ENCODE assay signal across 11 cellular contexts in genomic region chr4:8351931-8352367, GRCh38.
DNase-seq lines count a peak whose midpoint lies in the region; ATAC-seq and TF ChIP-seq lines count a peak whose summit lies in the region.
"Had no signal": no experiment of that assay in that cellular context is flagged by ENCODE, and none has a peak within 500 bp of the region (broad histone marks: within the 10 kb centered on the region; RNA-seq: fewer than 3 reads in every experiment).

No MANE protein-coding gene starts in this region.

- no peak overlapping the region for H2BK5ac ChIP-seq in IMR-90 (ENCODE audit: low read depth, low read length, poor library complexity, severe bottlenecking)

- H4K91ac ChIP-seq in IMR-90 (ENCODE audit: insufficient read depth, low read depth, low read length) = no peak overlapping the region

- intact Hi-C loops in IMR-90 (cut with micrococcal nuclease) = loop anchor here (5.0 kb wide), 1 partner anchor 75 kb away; no protein-coding TSS in a partner anchor
- intact Hi-C loops in left lung (cut with DNase I) = no loop called here
- intact Hi-C loops in stomach (cut with DNase I; ENCODE audit: low total_unique reads) = no loop called here

- peaks cover 10% of the 10 kb centered on the region; the same call in 1 of the 2 replicates for H3K9me1 ChIP-seq in IMR-90 (ENCODE audit: insufficient read depth, low read length)

- no peak for TF ChIP-seq EP300 in stomach (IDR thresholded peaks at IDR 0.05)

- H2AK5ac ChIP-seq in IMR-90 (ENCODE audit: low read depth, low read length) = no peak overlapping the region

- ATAC-seq in IMR-90 (ENCODE audit: low read depth) (peak; percentile 74), left lung (peak; percentile 74), GM19324 (IDR thresholded peaks at IDR 0.05; ENCODE audit: low FRiP score, unreplicated experiment) (no peak)
- ATAC-seq: T-helper 17 cell had no signal

- H3K4me1 ChIP-seq in IMR-90 (ENCODE audit: control insufficient read depth, insufficient read depth, low read length) (peaks cover 16% of the 10 kb centered on the region), left lung (peaks cover 9 to 19% of the 10 kb centered on the region in 2 donors), stomach (peaks cover 0 to 39% (median 26%) of the 10 kb centered on the region in 4 donors)
- H3K4me1 ChIP-seq: adrenal gland had no signal

- H3K9me3 ChIP-seq in IMR-90 (ENCODE audit: control insufficient read depth, insufficient read depth, low read length) (no peaks in the 10 kb centered on the region), left lung (peaks cover 0 to 2% of the 10 kb centered on the region in 2 donors), stomach (no peaks in the 10 kb centered on the region)
- H3K9me3 ChIP-seq: adrenal gland had no signal

- H3K23ac ChIP-seq in IMR-90 (ENCODE audit: low read depth, low read length) = no peak overlapping the region

- CTCF ChIA-PET in IMR-90 (lab: Yijun Ruan, JAX) = no interaction called here

- H2AFZ ChIP-seq in IMR-90 (replicated peaks; ENCODE audit: low read length, poor library complexity) = no peak overlapping the region

- no peaks in the 10 kb centered on the region for H3K79me1 ChIP-seq in IMR-90 (ENCODE audit: low read depth in 1 of 2, low read length in 2 of 2)

- POLR2A ChIA-PET in IMR-90 (lab: Charles Lee; ENCODE audit: unreplicated experiment) = no interaction called here

- H3K4ac ChIP-seq in IMR-90 (ENCODE audit: low read depth, low read length) = no peak overlapping the region

- H3K9ac ChIP-seq in IMR-90 (ENCODE audit: low read depth, low read length) = no peak overlapping the region

- no peak overlapping the region for H4K8ac ChIP-seq in IMR-90 (ENCODE audit: low read depth in 2 of 2, low read length in 2 of 2)

- H3K27me3 ChIP-seq in IMR-90 (ENCODE audit: control insufficient read depth, insufficient read depth, low read length) = peaks cover 19% of the 10 kb centered on the region
- peaks cover 0 to 1% of the 10 kb centered on the region in 2 donors for H3K27me3 ChIP-seq in left lung
- no peaks in the 10 kb centered on the region for H3K27me3 ChIP-seq in stomach
- H3K27me3 ChIP-seq: adrenal gland had no signal

- dilution Hi-C loops in IMR-90 (cut with HindIII; ENCODE audit: low sequenced_read_pairs, unreplicated experiment) = no loop called here

- no peak overlapping the region for H3K4me3 ChIP-seq in IMR-90 (ENCODE audit: insufficient read depth, low read depth, low read length)
- H3K4me3 ChIP-seq in cardiac fibroblast (replicated peaks in 1 of 2; ENCODE audit: low read depth in 2 of 2, low read length in 2 of 2) = no peak overlapping the region
- no peak overlapping the region for H3K4me3 ChIP-seq in left lung
- H3K4me3 ChIP-seq in stomach = no peak overlapping the region
- H3K4me3 ChIP-seq: adrenal gland had no signal

- no peaks in the 10 kb centered on the region for H3K36me3 ChIP-seq in IMR-90 (ENCODE audit: control insufficient read depth, insufficient read depth, low read length)
- H3K36me3 ChIP-seq in left lung = no peaks in the 10 kb centered on the region
- H3K36me3 ChIP-seq in stomach = no peaks in the 10 kb centered on the region
- H3K36me3 ChIP-seq: adrenal gland had no signal

- DNase-seq in IMR-90 (peak; percentile 39), cardiac fibroblast (ENCODE audit: low read depth in 2 of 2) (peak; percentile 16 to 70), left lung (peak; percentile 40 to 42), stomach (peak; percentile 32), EL (no peak), activated gamma-delta T cell (lab: John Stamatoyannopoulos, UW) (no peak), OCI-M2 (lab: John Stamatoyannopoulos, UW; ENCODE audit: unreplicated experiment) (no peak)
- DNase-seq: NCI-H1436 treated with DMSO at 0.1 percent for 48 hours, T-helper 17 cell had no signal

- H3K18ac ChIP-seq in IMR-90 (ENCODE audit: low read depth, low read length) = no peak overlapping the region; the same call in 1 of the 2 replicates

- no peak overlapping the region for H2BK20ac ChIP-seq in IMR-90 (ENCODE audit: low read depth, low read length)

- TF ChIP-seq POLR2A in IMR-90 (IDR thresholded peaks at IDR 0.05; ENCODE audit: low read depth, low read length) (no peak), stomach (IDR thresholded peaks at IDR 0.05) (no peak)

- H2AK9ac ChIP-seq in IMR-90 (replicated peaks; ENCODE audit: low read depth, low read length, poor library complexity) = no peak overlapping the region

- H4K20me1 ChIP-seq in IMR-90 (ENCODE audit: insufficient read depth, low read length) = no peaks in the 10 kb centered on the region

- no peak overlapping the region; the same call in 1 of the 2 replicates for H3K4me2 ChIP-seq in IMR-90 (ENCODE audit: low read depth, low read length)

- BruUV-seq in IMR-90 (replicated peaks; lab: Mats Ljungman, UMichigan) = no TSS peak

- TF ChIP-seq RAD21 in IMR-90 (IDR thresholded peaks at IDR 0.05; ENCODE audit: low read length) = no peak

- H3K56ac ChIP-seq in IMR-90 (ENCODE audit: extremely low read depth, insufficient read depth, low read length) = no peak overlapping the region

- no peak overlapping the region for H3K14ac ChIP-seq in IMR-90 (replicated peaks; ENCODE audit: low read depth, low read length)

- H2BK15ac ChIP-seq in IMR-90 (ENCODE audit: low read depth, low read length) = no peak overlapping the region

- in situ Hi-C loops in IMR-90 (cut with MboI; ENCODE audit: low sequenced_read_pairs) = no loop called here

- H4K5ac ChIP-seq in IMR-90 (ENCODE audit: low read depth, low read length) = no peak overlapping the region; the same call in 1 of the 2 replicates

- H3K27ac ChIP-seq in IMR-90 (ENCODE audit: insufficient read depth, low read length) (peak overlapping the region; percentile 42; the same call in 1 of the 2 replicates), left lung (peak overlapping the region in 1 of 2 donors; percentile 34), stomach (peak overlapping the region in 2 of 5 donors; percentile 15 to 38)
- H3K27ac ChIP-seq: adrenal gland had no signal

- WGBS in IMR-90 (ENCODE audit: extremely low coverage in 2 of 2, insufficient read length in 1 of 2), 2 experiments = no CpG with 5 or more reads among the region's 8 CpGs
- WGBS in stomach, 5 donors = 20 to 39% (median 24%) methylated on average over 8 of the region's 8 CpGs

- TF ChIP-seq CTCF in IMR-90 (conservative IDR thresholded peaks at IDR 0.05; ENCODE audit: low read depth, low read length) (no peak), cardiac fibroblast (IDR thresholded peaks at IDR 0.05; ENCODE audit: low read depth, low read length) (no peak), left lung (IDR thresholded peaks at IDR 0.05) (no peak), stomach (IDR thresholded peaks at IDR 0.05) (no peak)

- no peak overlapping the region for H2BK120ac ChIP-seq in IMR-90 (ENCODE audit: low read depth, low read length)

TF ChIP-seq in IMR-90, 13 proteins besides CTCF, POLR2A, EP300 and RAD21:
- TF ChIP-seq NFE2L2 (IDR thresholded peaks at IDR 0.05; ENCODE audit: low read depth, low read length) (no peak), CHD1 (IDR thresholded peaks at IDR 0.05; ENCODE audit: low read depth, low read length) (no peak), RFX5 (IDR thresholded peaks at IDR 0.05; ENCODE audit: low read depth, low read length) (no peak), BHLHE40 (IDR thresholded peaks at IDR 0.05; ENCODE audit: low read depth, low read length) (no peak), FOS (IDR thresholded peaks at IDR 0.05; ENCODE audit: low read depth, low read length) (no peak)

Comparison
In these comparisons a context has a peak if more than half of its experiments do, and no peak if none do; other contexts are left out.
1. DNase-seq: peak in IMR-90 (single experiment), cardiac fibroblast (2 of 2), left lung (2 of 2) and stomach (single experiment); none in EL (single experiment), activated gamma-delta T cell (single experiment) and OCI-M2 (single experiment).